ENCODE assay signal across 23 cellular contexts in the genomic region with DNA sequence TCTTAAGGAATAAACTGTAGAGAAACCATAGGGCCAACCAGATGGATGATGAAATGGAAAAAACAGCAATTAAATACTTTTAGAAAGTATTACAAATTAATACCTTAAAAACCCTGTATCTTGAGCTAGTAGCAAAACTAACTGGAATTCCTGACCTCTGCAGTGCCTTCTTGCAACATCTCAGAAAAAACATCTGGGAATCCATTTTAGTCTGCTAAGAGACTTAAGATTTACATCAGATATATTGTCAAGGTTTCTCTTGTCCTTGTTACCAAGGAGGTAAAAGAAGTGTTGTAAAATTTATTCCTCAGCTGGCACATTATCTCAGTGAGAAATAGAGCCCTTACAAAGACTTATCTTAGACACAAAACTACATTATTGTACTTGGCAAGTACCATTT. TPM values are rescaled to one million over a fixed set of nuclear protein-coding genes. Genes with fewer than 3 reads are reported as not detected.
DNase-seq lines count a peak whose midpoint lies in the region; ATAC-seq and TF ChIP-seq lines count a peak whose summit lies in the region.
"Had no signal": no experiment of that assay in that cellular context is flagged by ENCODE, and none has a peak within 500 bp of the region (broad histone marks: within the 10 kb centered on the region; RNA-seq: fewer than 3 reads in every experiment).

No MANE protein-coding gene starts in this region.

- no peak overlapping the region for H3K23ac ChIP-seq in mesenchymal stem cell (ENCODE audit: low read length in 2 of 2)

- no peak overlapping the region for H4K8ac ChIP-seq in mesenchymal stem cell (ENCODE audit: low read length)

- no peaks in the 10 kb centered on the region for H3K27me3 ChIP-seq in mesenchymal stem cell (ENCODE audit: control insufficient read depth in 1 of 2, insufficient read depth in 1 of 2, low read length in 2 of 2)
- no peaks in the 10 kb centered on the region for H3K27me3 ChIP-seq in naive thymus-derived CD4-positive, alpha-beta T cell (ENCODE audit: control insufficient read depth in 2 of 2, insufficient read depth in 2 of 2, low read length in 2 of 2)

- ATAC-seq in naive thymus-derived CD4-positive, alpha-beta T cell, result no peak
- ATAC-seq in HG03520 (IDR thresholded peaks at IDR 0.05; ENCODE audit: unreplicated experiment), result no peak
- ATAC-seq in activated T-helper 17 cell treated with anti-CD3 and anti-CD28 coated beads, Interleukin-2, amount 50 U/mL, for 72 hours (replicated peaks), result no peak
- ATAC-seq: activated T-cell treated with anti-CD3 and anti-CD28 coated beads, Interleukin-2, amount 50 U/mL, for 4 hours; HepG2; left ventricle myocardium superior; PC-3 had no signal

- POLR2A ChIA-PET in naive thymus-derived CD4-positive, alpha-beta T cell (lab: Charles Lee), result no interaction called here

- H4K91ac ChIP-seq in mesenchymal stem cell (ENCODE audit: low read length), result no peak overlapping the region

- no peaks in the 10 kb centered on the region for H3K36me3 Mint-ChIP-seq in HFFc6 (ENCODE audit: low read depth)
- peaks cover 0 to 3% (median 0%) of the 10 kb centered on the region in 5 donors for H3K36me3 Mint-ChIP-seq in naive thymus-derived CD4-positive, alpha-beta T cell
- no peaks in the 10 kb centered on the region for H3K36me3 Mint-ChIP-seq in activated T-helper 17 cell treated with anti-CD3 and anti-CD28 coated beads, Interleukin-2, amount 50 U/mL, for 72 hours (ENCODE audit: low read depth)
- H3K36me3 Mint-ChIP-seq: brain had no signal

- H2BK5ac ChIP-seq in mesenchymal stem cell (ENCODE audit: low read depth, low read length, poor library complexity, severe bottlenecking), result no peak overlapping the region

- intact Hi-C loops in naive thymus-derived CD4-positive, alpha-beta T cell (cut with micrococcal nuclease), result loop anchor here in 1 of 2 donors (5.0 kb wide), 1 partner anchor 36 kb away; a partner anchor contains a TSS

- TF ChIP-seq CTCF in HFFc6 (IDR thresholded peaks at IDR 0.05), result no peak
- no peak for TF ChIP-seq CTCF in cardiac fibroblast (IDR thresholded peaks at IDR 0.05; ENCODE audit: low read depth, low read length)

- H3K9me3 Mint-ChIP-seq in HFFc6, result no peaks in the 10 kb centered on the region
- no peaks in the 10 kb centered on the region for H3K9me3 Mint-ChIP-seq in naive thymus-derived CD4-positive, alpha-beta T cell
- no peaks in the 10 kb centered on the region for H3K9me3 Mint-ChIP-seq in activated T-helper 17 cell treated with anti-CD3 and anti-CD28 coated beads, Interleukin-2, amount 50 U/mL, for 72 hours
- H3K9me3 Mint-ChIP-seq: activated T-cell treated with anti-CD3 and anti-CD28 coated beads, Interleukin-2, amount 50 U/mL, for 4 hours; brain; dendritic cell treated with granulocyte-macrophage colony-stimulating factor and Interleukin-4, amounts not matched to agents 40 ng/mL and 50 ng/mL, for 4 days; T-helper 1 cell treated with Interleukin-12 subunit alpha and Interleukin-12 subunit beta and Interleukin-4 antibody, amounts not matched to agents 30 μg/mL and 1 μg/mL, for 36 hours had no signal

- H2AK5ac ChIP-seq in mesenchymal stem cell (ENCODE audit: low read length, severe bottlenecking), result no peak overlapping the region

- H3K14ac ChIP-seq in mesenchymal stem cell (ENCODE audit: low read length in 2 of 2), result no peak overlapping the region

- no peak overlapping the region for H3K9ac ChIP-seq in mesenchymal stem cell (ENCODE audit: low read length)

- H3K36me3 ChIP-seq in mesenchymal stem cell (ENCODE audit: control insufficient read depth in 1 of 2, insufficient read depth in 2 of 2, low read depth in 1 of 2, low read length in 2 of 2), result peaks cover 0 to 26% of the 10 kb centered on the region in 2 experiments
- H3K36me3 ChIP-seq in naive thymus-derived CD4-positive, alpha-beta T cell (ENCODE audit: control insufficient read depth in 2 of 3, insufficient read depth in 3 of 3, low read length in 3 of 3), result no peaks in the 10 kb centered on the region
- H3K36me3 ChIP-seq: HAP-1 had no signal

- peaks cover 1% of the 10 kb centered on the region; the same call in 1 of the 2 replicates for H3K27me3 Mint-ChIP-seq in HFFc6 (ENCODE audit: insufficient read depth)
- no peaks in the 10 kb centered on the region for H3K27me3 Mint-ChIP-seq in naive thymus-derived CD4-positive, alpha-beta T cell
- no peaks in the 10 kb centered on the region for H3K27me3 Mint-ChIP-seq in activated T-helper 17 cell treated with anti-CD3 and anti-CD28 coated beads, Interleukin-2, amount 50 U/mL, for 72 hours
- H3K27me3 Mint-ChIP-seq: brain; dendritic cell treated with granulocyte-macrophage colony-stimulating factor and Interleukin-4, amounts not matched to agents 40 ng/mL and 50 ng/mL, for 4 days had no signal

- H3K9me3 ChIP-seq in mesenchymal stem cell (ENCODE audit: control insufficient read depth, low read length), result no peaks in the 10 kb centered on the region
- H3K9me3 ChIP-seq in naive thymus-derived CD4-positive, alpha-beta T cell (ENCODE audit: control insufficient read depth in 2 of 3, low read length in 3 of 3), result no peaks in the 10 kb centered on the region
- H3K9me3 ChIP-seq: HAP-1 had no signal

- no peak overlapping the region for H2AFZ ChIP-seq in mesenchymal stem cell (ENCODE audit: low read depth, low read length)

- no peak overlapping the region for H3K4me2 ChIP-seq in mesenchymal stem cell (ENCODE audit: low read length, poor library complexity, severe bottlenecking)

- H3K4me3 Mint-ChIP-seq in HFFc6, result no peak overlapping the region
- H3K4me3 Mint-ChIP-seq in naive thymus-derived CD4-positive, alpha-beta T cell, result no peak overlapping the region
- no peak overlapping the region for H3K4me3 Mint-ChIP-seq in activated T-helper 17 cell treated with anti-CD3 and anti-CD28 coated beads, Interleukin-2, amount 50 U/mL, for 72 hours
- H3K4me3 Mint-ChIP-seq: activated T-cell treated with anti-CD3 and anti-CD28 coated beads, Interleukin-2, amount 50 U/mL, for 4 hours; brain; dendritic cell treated with granulocyte-macrophage colony-stimulating factor and Interleukin-4, amounts not matched to agents 40 ng/mL and 50 ng/mL, for 4 days; T-helper 1 cell treated with Interleukin-12 subunit alpha and Interleukin-12 subunit beta and Interleukin-4 antibody, amounts not matched to agents 30 μg/mL and 1 μg/mL, for 36 hours had no signal

- DNase-seq in AG20443 (ENCODE audit: low spot score) (peak; percentile 22), HFFc6 (peak; percentile 19), cardiac fibroblast (ENCODE audit: low read depth in 2 of 2) (peak; percentile 40 to 58), mesenchymal stem cell (peak; percentile 52), NCI-H345 treated with DMSO at 0.1 percent for 48 hours (lab: John Stamatoyannopoulos, UW; ENCODE audit: unreplicated experiment) (no peak)
- DNase-seq in naive thymus-derived CD4-positive, alpha-beta T cell, result no peak
- DNase-seq: activated naive CD4-positive, alpha-beta T cell treated with anti-CD3 and anti-CD28 coated beads, Interleukin-2, amount 50 U/mL, for 16 hours; activated T-cell treated with anti-CD3 and anti-CD28 coated beads, Interleukin-2, amount 50 U/mL, for 4 hours; DND-41; left ventricle myocardium superior; NCI-H1436 treated with DMSO at 0.1 percent for 48 hours; NCI-H82; PC-3; retina; SHP77 treated with DMSO at 0.1 percent for 48 hours had no signal

- peaks cover 1% of the 10 kb centered on the region for H3K79me1 ChIP-seq in mesenchymal stem cell (replicated peaks; ENCODE audit: low read length, poor library complexity, severe bottlenecking)

- no peak overlapping the region for H2BK15ac ChIP-seq in mesenchymal stem cell (ENCODE audit: low read depth, poor library complexity, severe bottlenecking)

- no peak overlapping the region for H2BK120ac ChIP-seq in mesenchymal stem cell (ENCODE audit: low read depth, low read length)

- H3K4me1 Mint-ChIP-seq in HFFc6 (ENCODE audit: low read depth), result no peaks in the 10 kb centered on the region
- peaks cover 0 to 5% (median 0%) of the 10 kb centered on the region in 7 donors for H3K4me1 Mint-ChIP-seq in naive thymus-derived CD4-positive, alpha-beta T cell
- no peaks in the 10 kb centered on the region for H3K4me1 Mint-ChIP-seq in activated T-helper 17 cell treated with anti-CD3 and anti-CD28 coated beads, Interleukin-2, amount 50 U/mL, for 72 hours

- no peaks in the 10 kb centered on the region for H3K4me1 ChIP-seq in mesenchymal stem cell (ENCODE audit: control insufficient read depth, insufficient read depth, low read depth, low read length)
- H3K4me1 ChIP-seq in naive thymus-derived CD4-positive, alpha-beta T cell (ENCODE audit: control insufficient read depth in 2 of 2, insufficient read depth in 2 of 2, low read length in 2 of 2), result no peaks in the 10 kb centered on the region

- H3K27ac ChIP-seq in mesenchymal stem cell (ENCODE audit: low read length, poor library complexity, severe bottlenecking), result no peak overlapping the region
- no peak overlapping the region for H3K27ac ChIP-seq in naive thymus-derived CD4-positive, alpha-beta T cell (ENCODE audit: low read depth, low read length)
- H3K27ac ChIP-seq: VCaP had no signal

- no peak overlapping the region for H3K4me3 ChIP-seq in cardiac fibroblast (replicated peaks in 1 of 2; ENCODE audit: low read depth in 2 of 2, low read length in 2 of 2)
- no peak overlapping the region for H3K4me3 ChIP-seq in mesenchymal stem cell (ENCODE audit: insufficient read depth in 1 of 2, low read depth in 1 of 2, low read length in 2 of 2)
- H3K4me3 ChIP-seq in naive thymus-derived CD4-positive, alpha-beta T cell (ENCODE audit: low read length), result no peak overlapping the region
- H3K4me3 ChIP-seq: HAP-1 had no signal

- H2BK12ac ChIP-seq in mesenchymal stem cell (ENCODE audit: low read length in 2 of 2), result no peak overlapping the region

- H3K27ac Mint-ChIP-seq in HFFc6, result no peak overlapping the region
- no peak overlapping the region for H3K27ac Mint-ChIP-seq in naive thymus-derived CD4-positive, alpha-beta T cell
- H3K27ac Mint-ChIP-seq in activated T-helper 17 cell treated with anti-CD3 and anti-CD28 coated beads, Interleukin-2, amount 50 U/mL, for 72 hours, result no peak overlapping the region
- H3K27ac Mint-ChIP-seq: dendritic cell treated with granulocyte-macrophage colony-stimulating factor and Interleukin-4, amounts not matched to agents 40 ng/mL and 50 ng/mL, for 4 days; T-helper 1 cell treated with Interleukin-12 subunit alpha and Interleukin-12 subunit beta and Interleukin-4 antibody, amounts not matched to agents 30 μg/mL and 1 μg/mL, for 36 hours had no signal

- no peak overlapping the region for H3K4ac ChIP-seq in mesenchymal stem cell (ENCODE audit: low read depth in 1 of 2, low read length in 2 of 2)

- CTCF ChIA-PET in naive thymus-derived CD4-positive, alpha-beta T cell (lab: Charles Lee), result no interaction called here

- no peak overlapping the region for H3K18ac ChIP-seq in mesenchymal stem cell (ENCODE audit: low read depth in 1 of 2, low read length in 2 of 2)

RNA-seq across cellular contexts. Expression of a gene that starts 18.5 kb away (rescaled TPM):
- total RNA-seq in HFFc6 (2021; fragmentation: NEBNext Ultra II Directional; extraction: Animal tissue kit (Norgen Biotek cat#: 25700)), result 1 to 10 TPM in 1 of 6 experiments, under 1 TPM in 4, not detected in 1; 0.17 to 1.3 (median 0.30) TPM
- polyA plus RNA-seq in mesenchymal stem cell (2013, experiment 1 of 2), result 0.79 TPM
- 0.74 TPM for polyA plus RNA-seq in mesenchymal stem cell (2013, experiment 2 of 2)
- under 1 TPM; 0.29 to 0.97 (median 0.50) TPM for total RNA-seq in naive thymus-derived CD4-positive, alpha-beta T cell
- polyA plus RNA-seq in naive thymus-derived CD4-positive, alpha-beta T cell, result under 1 TPM; 0.59 to 0.64 TPM
- under 1 TPM; 0.19 to 0.45 TPM for total RNA-seq in activated T-helper 17 cell treated with anti-CD3 and anti-CD28 coated beads, Interleukin-2, amount 50 U/mL, for 72 hours

RNA-seq across cellular contexts. Expression of a gene that starts 36.9 kb away (rescaled TPM):
- total RNA-seq in HFFc6 (2021; fragmentation: NEBNext Ultra II Directional; extraction: Animal tissue kit (Norgen Biotek cat#: 25700)), result 10 to 100 TPM; 15.2 to 20.3 (median 18.7) TPM
- polyA plus RNA-seq in mesenchymal stem cell (2013, experiment 1 of 2), result 11.3 TPM
- polyA plus RNA-seq in mesenchymal stem cell (2013, experiment 2 of 2), result 12.4 TPM
- 10 to 100 TPM; 18.3 to 27.1 (median 21.8) TPM for total RNA-seq in naive thymus-derived CD4-positive, alpha-beta T cell
- 10 to 100 TPM in 1 of 2 donors, 1 to 10 TPM in 1; 9.0 to 17.2 TPM for polyA plus RNA-seq in naive thymus-derived CD4-positive, alpha-beta T cell
- 10 to 100 TPM; 13.5 to 14.8 TPM for total RNA-seq in activated T-helper 17 cell treated with anti-CD3 and anti-CD28 coated beads, Interleukin-2, amount 50 U/mL, for 72 hours

Comparison
In these comparisons a context has a peak if more than half of its experiments do, and no peak if none do; other contexts are left out.
1. DNase-seq: peak in AG20443 (single experiment), HFFc6 (single experiment), cardiac fibroblast (2 of 2) and mesenchymal stem cell (single experiment); none in naive thymus-derived CD4-positive, alpha-beta T cell (0 of 9) and NCI-H345 treated with DMSO at 0.1 percent for 48 hours (single experiment).